21 cellular contexts compared by ENCODE assay signal in the genomic region with DNA sequence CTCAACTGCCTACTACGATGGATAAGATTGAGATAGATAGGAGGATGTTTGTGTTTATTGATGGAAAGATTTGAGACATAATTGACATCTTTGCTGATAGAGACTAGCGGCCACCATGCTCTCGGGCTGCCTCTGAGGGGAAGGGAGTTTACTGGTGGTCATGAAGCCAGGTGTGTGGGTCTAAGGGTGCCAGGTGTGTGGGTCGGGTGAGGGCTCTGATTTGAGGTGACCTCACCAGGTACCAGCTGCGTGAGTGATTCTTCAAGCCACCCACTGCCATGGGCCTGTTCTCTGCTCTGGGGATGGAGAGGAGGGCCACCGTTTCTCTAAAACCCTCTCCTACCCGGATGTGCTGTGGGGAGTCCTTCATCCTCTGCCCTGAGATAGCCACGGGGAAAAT. TPM values are rescaled to one million over a fixed set of nuclear protein-coding genes. Genes with fewer than 3 reads are reported as not detected.
DNase-seq lines count a peak whose midpoint lies in the region; ATAC-seq and TF ChIP-seq lines count a peak whose summit lies in the region.
"Had no signal": no experiment of that assay in that cellular context is flagged by ENCODE, and none has a peak within 500 bp of the region (broad histone marks: within the 10 kb centered on the region; RNA-seq: fewer than 3 reads in every experiment).

No MANE protein-coding gene starts in this region.

- H3K4me1 Mint-ChIP-seq in T-helper 2 cell treated with Interferon-gamma antibody and Interleukin-4, amounts not matched to agents 5 μg/mL and 100 μg/mL, for 36 hours (ENCODE audit: low read depth): peaks cover 34% of the 10 kb centered on the region
- H3K4me1 Mint-ChIP-seq in CD8-positive, alpha-beta T cell (ENCODE audit: low read depth): peaks cover 65% of the 10 kb centered on the region
- peaks cover 52% of the 10 kb centered on the region for H3K4me1 Mint-ChIP-seq in activated T-cell treated with anti-CD3 and anti-CD28 coated beads, Interleukin-2, amount 50 U/mL, for 72 hours (ENCODE audit: low read depth)

- peak overlapping the region; percentile 71 for H3K27ac ChIP-seq in CD8-positive, alpha-beta T cell (ENCODE audit: low read depth, low read length)
- H3K27ac ChIP-seq: KMS-11, parathyroid adenoma, suprapubic skin had no signal

- peaks cover 53% of the 10 kb centered on the region for H3K36me3 Mint-ChIP-seq in T-helper 2 cell treated with Interferon-gamma antibody and Interleukin-4, amounts not matched to agents 5 μg/mL and 100 μg/mL, for 36 hours (ENCODE audit: low read depth)
- H3K36me3 Mint-ChIP-seq in CD8-positive, alpha-beta T cell: peaks cover 33% of the 10 kb centered on the region
- peaks cover 16 to 34% of the 10 kb centered on the region in 2 donors for H3K36me3 Mint-ChIP-seq in activated T-cell treated with anti-CD3 and anti-CD28 coated beads, Interleukin-2, amount 50 U/mL, for 72 hours (ENCODE audit: insufficient read depth in 2 of 2)

- POLR2A ChIA-PET in CD8-positive, alpha-beta T cell (lab: Charles Lee): interaction anchor here (1.2 to 6.2 kb wide), 2 partner anchors 9 to 17 kb away, joined by 6 to 155 read pairs; no protein-coding TSS in a partner anchor

- no peaks in the 10 kb centered on the region for H3K27me3 ChIP-seq in CD8-positive, alpha-beta T cell (ENCODE audit: insufficient read depth, low read length)
- H3K27me3 ChIP-seq: BE2C had no signal

- H3K4me1 ChIP-seq in CD8-positive, alpha-beta T cell (ENCODE audit: insufficient read depth, low read length): peaks cover 65% of the 10 kb centered on the region
- H3K4me1 ChIP-seq: BE2C, heart right ventricle, parathyroid adenoma had no signal

- no peaks in the 10 kb centered on the region for H3K27me3 Mint-ChIP-seq in T-helper 2 cell treated with Interferon-gamma antibody and Interleukin-4, amounts not matched to agents 5 μg/mL and 100 μg/mL, for 36 hours (ENCODE audit: low read depth)
- H3K27me3 Mint-ChIP-seq in CD8-positive, alpha-beta T cell (ENCODE audit: low read depth): no peaks in the 10 kb centered on the region
- no peaks in the 10 kb centered on the region for H3K27me3 Mint-ChIP-seq in activated T-cell treated with anti-CD3 and anti-CD28 coated beads, Interleukin-2, amount 50 U/mL, for 72 hours (ENCODE audit: low read depth)

- H3K9me3 ChIP-seq in CD8-positive, alpha-beta T cell (ENCODE audit: low read length): no peaks in the 10 kb centered on the region
- H3K9me3 ChIP-seq: BE2C, suprapubic skin had no signal

- H3K4me3 Mint-ChIP-seq in T-helper 2 cell treated with Interferon-gamma antibody and Interleukin-4, amounts not matched to agents 5 μg/mL and 100 μg/mL, for 36 hours: peak overlapping the region; percentile 97
- peak overlapping the region; percentile 89 for H3K4me3 Mint-ChIP-seq in CD8-positive, alpha-beta T cell
- H3K4me3 Mint-ChIP-seq in activated T-cell treated with anti-CD3 and anti-CD28 coated beads, Interleukin-2, amount 50 U/mL, for 72 hours: peak overlapping the region; percentile 90 to 93
- H3K4me3 Mint-ChIP-seq: HFFc6 had no signal

- H3K36me3 ChIP-seq in CD8-positive, alpha-beta T cell (ENCODE audit: insufficient read depth, low read length): peaks cover 48% of the 10 kb centered on the region
- H3K36me3 ChIP-seq: BE2C, heart right ventricle, suprapubic skin had no signal

- no peak for ATAC-seq in CD8-positive, alpha-beta T cell
- ATAC-seq in activated T-cell treated with anti-CD3 and anti-CD28 coated beads, Interleukin-2, amount 50 U/mL, for 72 hours (replicated peaks in 1 of 2): no peak
- ATAC-seq: heart right ventricle had no signal

- intact Hi-C loops in CD8-positive, alpha-beta T cell (cut with DNase I, micrococcal nuclease): loop anchor here (1.0 to 2.0 kb wide), 2 partner anchors 8 to 14 kb away; no protein-coding TSS in a partner anchor

- peak overlapping the region; percentile 89 for H3K27ac Mint-ChIP-seq in T-helper 2 cell treated with Interferon-gamma antibody and Interleukin-4, amounts not matched to agents 5 μg/mL and 100 μg/mL, for 36 hours
- H3K27ac Mint-ChIP-seq in CD8-positive, alpha-beta T cell: peak overlapping the region; percentile 94
- peak overlapping the region; percentile 99 for H3K27ac Mint-ChIP-seq in activated T-cell treated with anti-CD3 and anti-CD28 coated beads, Interleukin-2, amount 50 U/mL, for 72 hours
- H3K27ac Mint-ChIP-seq: HFFc6 had no signal

- no peak for DNase-seq in T-helper 2 cell treated with Interferon-gamma antibody and Interleukin-4, amounts not matched to agents 5 μg/mL and 100 μg/mL, for 36 hours (ENCODE audit: low spot score)
- no peak for DNase-seq in T-helper 2 cell
- no peak for DNase-seq in CD8-positive, alpha-beta T cell
- DNase-seq in activated T-cell treated with anti-CD3 and anti-CD28 coated beads, Interleukin-2, amount 50 U/mL, for 72 hours: no peak
- DNase-seq in mesenteric fat pad (ENCODE audit: low spot score): peak; percentile 57
- no peak for DNase-seq in effector CD4-positive, alpha-beta T cell
- DNase-seq in EL: no peak
- no peak for DNase-seq in iPS-NIHi11 (ENCODE audit: low spot score)
- DNase-seq: 8988T; BE2C; heart right ventricle; HFFc6; NCI-H1105; NCI-H524 treated with DMSO at 0.1 percent for 48 hours; Right ventricle myocardium superior; stimulated activated CD4-positive, alpha-beta T cell treated with anti-CD3 and anti-CD28 coated beads, Interleukin-2, amount 100 ng/mL, for 48 hours had no signal

- TF ChIP-seq CTCF in CD8-positive, alpha-beta T cell (IDR thresholded peaks at IDR 0.05): no peak

- H3K9me3 Mint-ChIP-seq in T-helper 2 cell treated with Interferon-gamma antibody and Interleukin-4, amounts not matched to agents 5 μg/mL and 100 μg/mL, for 36 hours: peaks cover 2% of the 10 kb centered on the region
- peaks cover 3% of the 10 kb centered on the region for H3K9me3 Mint-ChIP-seq in CD8-positive, alpha-beta T cell
- peaks cover 0 to 2% of the 10 kb centered on the region in 2 donors for H3K9me3 Mint-ChIP-seq in activated T-cell treated with anti-CD3 and anti-CD28 coated beads, Interleukin-2, amount 50 U/mL, for 72 hours

- CTCF ChIA-PET in CD8-positive, alpha-beta T cell (lab: Charles Lee): interaction anchor here (1.3 to 5.3 kb wide), 2 partner anchors 19 to 69 kb away, joined by 3 to 31 read pairs; no protein-coding TSS in a partner anchor

- peak overlapping the region; percentile 93 for H3K4me3 ChIP-seq in CD8-positive, alpha-beta T cell (ENCODE audit: low read depth, low read length)
- H3K4me3 ChIP-seq: lung had no signal

RNA-seq across cellular contexts. Expression of a gene that starts 3.1 kb away (rescaled TPM):
- 10 to 100 TPM; 62.9 to 63.4 TPM for total RNA-seq in CD8-positive, alpha-beta T cell
- total RNA-seq in activated T-cell treated with anti-CD3 and anti-CD28 coated beads, Interleukin-2, amount 50 U/mL, for 72 hours: 10 to 100 TPM; 54.5 to 57.4 TPM
- 0.32 TPM for total RNA-seq in mesenteric fat pad
- total RNA-seq: HFFc6, myocyte, Right ventricle myocardium superior had no signal

RNA-seq across cellular contexts. Expression of a gene that starts 11.0 kb away (rescaled TPM):
- total RNA-seq in CD8-positive, alpha-beta T cell: 1 to 10 TPM; 1.2 TPM
- total RNA-seq in activated T-cell treated with anti-CD3 and anti-CD28 coated beads, Interleukin-2, amount 50 U/mL, for 72 hours: 10 to 100 TPM; 57.1 to 91.9 TPM
- not detected for total RNA-seq in mesenteric fat pad
- total RNA-seq: HFFc6, myocyte, Right ventricle myocardium superior had no signal

RNA-seq across cellular contexts. Expression of a gene that starts 40.5 kb away (rescaled TPM):
- not detected for total RNA-seq in CD8-positive, alpha-beta T cell
- 1 to 10 TPM in 1 of 2 donors, under 1 TPM in 1; 0.97 to 1.7 TPM for total RNA-seq in activated T-cell treated with anti-CD3 and anti-CD28 coated beads, Interleukin-2, amount 50 U/mL, for 72 hours
- not detected for total RNA-seq in mesenteric fat pad
- total RNA-seq: heart right ventricle, HFFc6, myocyte, Right ventricle myocardium superior, suprapubic skin had no signal

RNA-seq across cellular contexts. Expression of a gene that starts 56.1 kb away (rescaled TPM):
- total RNA-seq in CD8-positive, alpha-beta T cell: not detected
- total RNA-seq in activated T-cell treated with anti-CD3 and anti-CD28 coated beads, Interleukin-2, amount 50 U/mL, for 72 hours: not detected
- total RNA-seq in mesenteric fat pad: not detected
- total RNA-seq: heart right ventricle, HFFc6, lung, myocyte, Right ventricle myocardium superior, suprapubic skin had no signal

Comparison
In these comparisons a context has a peak if more than half of its experiments do, and no peak if none do; other contexts are left out.
1. RNA of a gene that starts 3.1 kb away (total RNA-seq): 62.9 to 63.4 TPM in CD8-positive, alpha-beta T cell and 54.5 to 57.4 TPM in activated T-cell treated with anti-CD3 and anti-CD28 coated beads, Interleukin-2, amount 50 U/mL, for 72 hours; 0.32 TPM in mesenteric fat pad (single experiment); every median in the first group is over 10 times any median in the second.
2. RNA of a gene that starts 11.0 kb away (total RNA-seq): 57.1 to 91.9 TPM in activated T-cell treated with anti-CD3 and anti-CD28 coated beads, Interleukin-2, amount 50 U/mL, for 72 hours; 1.2 TPM in CD8-positive, alpha-beta T cell and not detected in mesenteric fat pad (single experiment); every median in the first group is over 10 times any median in the second.
3. Peak in every context shown above with its lines, with median percentiles within 50 percentile points of each other: H3K27ac Mint-ChIP-seq and H3K4me3 Mint-ChIP-seq.